Comparison of ENCODE assay signal across 11 cellular contexts in the genomic region with DNA sequence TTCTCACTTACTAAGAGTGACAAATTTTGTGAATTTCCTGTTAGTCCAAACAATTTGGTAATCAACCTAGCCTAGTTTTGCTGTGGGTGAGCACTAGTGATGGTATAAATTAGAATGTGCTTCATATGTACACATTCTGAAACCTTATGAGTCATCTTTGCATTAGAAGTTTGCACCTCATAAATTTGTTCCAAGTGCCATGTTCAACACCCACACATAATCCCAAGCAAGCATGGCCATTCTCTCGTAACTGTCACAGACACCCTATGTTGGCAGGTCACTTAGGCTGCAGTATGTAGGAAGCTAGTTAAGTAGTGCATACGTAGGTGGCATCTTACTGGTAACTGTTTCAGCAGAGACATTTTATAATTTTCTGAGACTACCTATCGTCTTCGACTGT. TPM values are rescaled to one million over a fixed set of nuclear protein-coding genes. Genes with fewer than 3 reads are reported as not detected.
DNase-seq lines count a peak whose midpoint lies in the region; ATAC-seq and TF ChIP-seq lines count a peak whose summit lies in the region.
"Had no signal": no experiment of that assay in that cellular context is flagged by ENCODE, and none has a peak within 500 bp of the region (broad histone marks: within the 10 kb centered on the region; RNA-seq: fewer than 3 reads in every experiment).

No MANE protein-coding gene starts in this region.

- intact Hi-C loops in breast epithelium (cut with DNase I; ENCODE audit: low total_unique reads) = no loop called here

- H3K27ac ChIP-seq in iPS-20b (ENCODE audit: low read length) (peak overlapping the region; percentile 30), breast epithelium (no peak overlapping the region)

- no peak for TF ChIP-seq CTCF in breast epithelium (IDR thresholded peaks at IDR 0.05)

- no peaks in the 10 kb centered on the region for H3K9me3 ChIP-seq in iPS-20b (ENCODE audit: insufficient read depth, low read depth, low read length)
- H3K9me3 ChIP-seq in breast epithelium = no peaks in the 10 kb centered on the region

- peaks cover 9% of the 10 kb centered on the region; the same call in 1 of the 2 replicates for H3K36me3 ChIP-seq in iPS-20b (ENCODE audit: insufficient read depth, low read depth, low read length)
- H3K36me3 ChIP-seq in breast epithelium = no peaks in the 10 kb centered on the region

- H3K27me3 ChIP-seq in iPS-20b (ENCODE audit: insufficient read depth, low read length) = no peaks in the 10 kb centered on the region
- H3K27me3 ChIP-seq in breast epithelium = no peaks in the 10 kb centered on the region

- ATAC-seq in GM18502 (IDR thresholded peaks at IDR 0.05; ENCODE audit: poor library complexity, unreplicated experiment) = peak; percentile 69
- peak; percentile 62 for ATAC-seq in GM19351 (IDR thresholded peaks at IDR 0.05; ENCODE audit: unreplicated experiment)
- no peak for ATAC-seq in HG02678 (IDR thresholded peaks at IDR 0.05; ENCODE audit: unreplicated experiment)
- ATAC-seq: naive thymus-derived CD8-positive, alpha-beta T cell had no signal

- no peak overlapping the region for H3K4me3 ChIP-seq in iPS-20b (ENCODE audit: low read length)
- no peak overlapping the region for H3K4me3 ChIP-seq in breast epithelium

- peaks cover 25% of the 10 kb centered on the region; the same call in 1 of the 2 replicates for H3K4me1 ChIP-seq in iPS-20b (ENCODE audit: insufficient read depth, low read length)
- no peaks in the 10 kb centered on the region for H3K4me1 ChIP-seq in breast epithelium

- H3K9ac ChIP-seq in iPS-20b (ENCODE audit: low read depth, low read length) = no peak overlapping the region

- DNase-seq in NCI-H69 (lab: John Stamatoyannopoulos, UW) (peak; percentile 19), NOMO-1 (lab: John Stamatoyannopoulos, UW; ENCODE audit: unreplicated experiment in 2 of 2) (no peak), NCI-H1092 treated with DMSO at 0.1 percent for 48 hours (lab: John Stamatoyannopoulos, UW) (no peak), breast epithelium (ENCODE audit: low spot score in 2 of 2) (no peak)
- DNase-seq: KBM-7; naive thymus-derived CD8-positive, alpha-beta T cell; OCI-M1 had no signal

- no peak for TF ChIP-seq POLR2A in breast epithelium (IDR thresholded peaks at IDR 0.05)

RNA-seq across cellular contexts. Expression of gene NAB1, which starts 46.9 kb away (rescaled TPM):
- 10 to 100 TPM; 40.2 to 76.2 (median 71.8) TPM for total RNA-seq in breast epithelium
